Comparison of ENCODE assay signal across 40 cellular contexts in genomic region chr11:32569313-32569881, GRCh38.
"Had no signal": no experiment of that assay in that cellular context is flagged by ENCODE, and none has a peak within 500 bp of the region (broad histone marks: within the 10 kb centered on the region; RNA-seq: fewer than 3 reads in every experiment).

No MANE protein-coding gene starts in this region.

- H3K27ac ChIP-seq: adrenal gland, ascending aorta, body of pancreas, brain microvascular endothelial cell, breast epithelium, cardiac muscle cell had no signal

- ATAC-seq: activated naive CD4-positive, alpha-beta T cell treated with anti-CD3 and anti-CD28 coated beads, Interleukin-2, amount 50 U/mL, for 72 hours; activated naive CD8-positive, alpha-beta T cell treated with anti-CD3 and anti-CD28 coated beads, Interleukin-2, amount 50 U/mL, for 24 hours; activated T-cell treated with anti-CD3 and anti-CD28 coated beads, Interleukin-2, amount 50 U/mL, for 4 hours; activated T-cell treated with anti-CD3 and anti-CD28 coated beads, Interleukin-2, amount 50 U/mL, for 72 hours; activated T-helper 17 cell treated with anti-CD3 and anti-CD28 coated beads, Interleukin-2, amount 50 U/mL, for 72 hours; body of pancreas had no signal

- H3K36me3 ChIP-seq: adrenal gland, ascending aorta, brain microvascular endothelial cell, breast epithelium, cardiac muscle cell had no signal

- H3K4me3 ChIP-seq: adrenal gland, ascending aorta, body of pancreas, breast epithelium, cardiac muscle cell had no signal

- H3K9me3 Mint-ChIP-seq: activated naive CD4-positive, alpha-beta T cell treated with anti-CD3 and anti-CD28 coated beads for 36 hours; activated naive CD4-positive, alpha-beta T cell treated with anti-CD3 and anti-CD28 coated beads, Interleukin-2, amount 10 ng/mL, durations not matched to agents 7 days and 5 days; activated naive CD4-positive, alpha-beta T cell treated with anti-CD3 and anti-CD28 coated beads, Interleukin-2, amount 50 U/mL, for 24 hours; activated naive CD4-positive, alpha-beta T cell treated with anti-CD3 and anti-CD28 coated beads, Interleukin-2, amount 50 U/mL, for 72 hours; activated naive CD8-positive, alpha-beta T cell treated with anti-CD3 and anti-CD28 coated beads for 36 hours; activated naive CD8-positive, alpha-beta T cell treated with anti-CD3 and anti-CD28 coated beads, Interleukin-2, amount 10 ng/mL, durations not matched to agents 7 days and 5 days; activated naive CD8-positive, alpha-beta T cell treated with anti-CD3 and anti-CD28 coated beads, Interleukin-2, amount 50 U/mL, for 24 hours; activated T-cell treated with anti-CD3 and anti-CD28 coated beads, Interleukin-2, amount 50 U/mL, for 24 hours; activated T-cell treated with anti-CD3 and anti-CD28 coated beads, Interleukin-2, amount 50 U/mL, for 4 hours; activated T-cell treated with anti-CD3 and anti-CD28 coated beads, Interleukin-2, amount 50 U/mL, for 72 hours; activated T-helper 1 cell treated with anti-CD3 and anti-CD28 coated beads, Interleukin-12 subunit alpha, Interleukin-12 subunit beta, Interleukin-2, Interleukin-4 antibody, amounts not matched to agents 30 ng/mL and 10 ng/mL and 1 ng/mL, durations not matched to agents 14 hours and 24 hours and 36 hours; activated T-helper 17 cell treated with anti-CD3 and anti-CD28 coated beads, Interleukin-2, amount 50 U/mL, for 72 hours; activated T-helper 2 cell treated with anti-CD3 and anti-CD28 coated beads, Interferon-gamma antibody, Interleukin-2, Interleukin-4, amounts not matched to agents 10 μg/mL and 5 μg/mL and 100 μg/mL, durations not matched to agents 14 hours and 24 hours and 36 hours; central memory CD8-positive, alpha-beta T cell had no signal

- H3K36me3 Mint-ChIP-seq: activated naive CD4-positive, alpha-beta T cell treated with anti-CD3 and anti-CD28 coated beads, Interleukin-2, amount 10 ng/mL, durations not matched to agents 7 days and 5 days; activated naive CD4-positive, alpha-beta T cell treated with anti-CD3 and anti-CD28 coated beads, Interleukin-2, amount 50 U/mL, for 24 hours; activated naive CD4-positive, alpha-beta T cell treated with anti-CD3 and anti-CD28 coated beads, Interleukin-2, amount 50 U/mL, for 72 hours; activated naive CD8-positive, alpha-beta T cell; brain had no signal

- H3K4me1 ChIP-seq: adrenal gland, ascending aorta, body of pancreas, breast epithelium had no signal

- H3K4me1 Mint-ChIP-seq: activated T-helper 17 cell treated with anti-CD3 and anti-CD28 coated beads, Interleukin-2, amount 50 U/mL, for 72 hours; brain had no signal

- DNase-seq: activated effector memory CD4-positive, alpha-beta T cell treated with anti-CD3 and anti-CD28 coated beads, Interleukin-2, amount 50 U/mL, for 16 hours; activated effector memory CD4-positive, alpha-beta T cell treated with Interleukin-2 at 50 U/mL for 16 hours; activated gamma-delta T cell; activated gamma-delta T cell treated with Interleukin-2 at 50 U/mL for 16 hours; activated naive CD4-positive, alpha-beta T cell; activated naive CD4-positive, alpha-beta T cell treated with anti-CD3 and anti-CD28 coated beads for 36 hours; activated naive CD4-positive, alpha-beta T cell treated with anti-CD3 and anti-CD28 coated beads, Interleukin-2, amount 10 ng/mL, durations not matched to agents 7 days and 5 days; activated naive CD4-positive, alpha-beta T cell treated with anti-CD3 and anti-CD28 coated beads, Interleukin-2, amount 50 U/mL, for 16 hours; activated naive CD4-positive, alpha-beta T cell treated with Interleukin-2 at 50 U/mL for 16 hours; activated naive CD8-positive, alpha-beta T cell treated with anti-CD3 and anti-CD28 coated beads for 36 hours; activated naive CD8-positive, alpha-beta T cell treated with anti-CD3 and anti-CD28 coated beads, Interleukin-2, amount 10 ng/mL, durations not matched to agents 7 days and 5 days; activated naive CD8-positive, alpha-beta T cell treated with anti-CD3 and anti-CD28 coated beads, Interleukin-2, amount 50 U/mL, for 24 hours; activated T-cell treated with anti-CD3 and anti-CD28 coated beads, Interleukin-2, amount 50 U/mL, for 1 hour; activated T-cell treated with anti-CD3 and anti-CD28 coated beads, Interleukin-2, amount 50 U/mL, for 24 hours; activated T-cell treated with anti-CD3 and anti-CD28 coated beads, Interleukin-2, amount 50 U/mL, for 4 hours; activated T-cell treated with anti-CD3 and anti-CD28 coated beads, Interleukin-2, amount 50 U/mL, for 48 hours; activated T-cell treated with anti-CD3 and anti-CD28 coated beads, Interleukin-2, amount 50 U/mL, for 72 hours; adrenal gland; amniotic stem cell; amygdala; anterior cingulate cortex; aorta; body of pancreas; brain microvascular endothelial cell; caudate nucleus; central memory CD4-positive, alpha-beta T cell; cerebellar nuclear complex had no signal

- FAIRE-seq: astrocyte, bronchial epithelial cell had no signal

- H3K27ac Mint-ChIP-seq: activated naive CD4-positive, alpha-beta T cell treated with anti-CD3 and anti-CD28 coated beads for 36 hours; activated naive CD4-positive, alpha-beta T cell treated with anti-CD3 and anti-CD28 coated beads, Interleukin-2, amount 10 ng/mL, durations not matched to agents 7 days and 5 days; activated naive CD4-positive, alpha-beta T cell treated with anti-CD3 and anti-CD28 coated beads, Interleukin-2, amount 50 U/mL, for 24 hours; activated naive CD4-positive, alpha-beta T cell treated with anti-CD3 and anti-CD28 coated beads, Interleukin-2, amount 50 U/mL, for 72 hours; activated naive CD8-positive, alpha-beta T cell; activated naive CD8-positive, alpha-beta T cell treated with anti-CD3 and anti-CD28 coated beads for 36 hours; activated naive CD8-positive, alpha-beta T cell treated with anti-CD3 and anti-CD28 coated beads, Interleukin-2, amount 10 ng/mL, durations not matched to agents 7 days and 5 days; activated naive CD8-positive, alpha-beta T cell treated with anti-CD3 and anti-CD28 coated beads, Interleukin-2, amount 50 U/mL, for 24 hours; activated T-cell treated with anti-CD3 and anti-CD28 coated beads, Interleukin-2, amount 50 U/mL, for 24 hours; activated T-cell treated with anti-CD3 and anti-CD28 coated beads, Interleukin-2, amount 50 U/mL, for 72 hours; activated T-helper 1 cell treated with anti-CD3 and anti-CD28 coated beads, Interleukin-12 subunit alpha, Interleukin-12 subunit beta, Interleukin-2, Interleukin-4 antibody, amounts not matched to agents 30 ng/mL and 10 ng/mL and 1 ng/mL, durations not matched to agents 14 hours and 24 hours and 36 hours; activated T-helper 17 cell treated with anti-CD3 and anti-CD28 coated beads, Interleukin-2, amount 50 U/mL, for 72 hours; activated T-helper 2 cell treated with anti-CD3 and anti-CD28 coated beads, Interferon-gamma antibody, Interleukin-2, Interleukin-4, amounts not matched to agents 10 μg/mL and 5 μg/mL and 100 μg/mL, durations not matched to agents 14 hours and 24 hours and 36 hours; brain had no signal

- H3K4me3 Mint-ChIP-seq: activated naive CD4-positive, alpha-beta T cell treated with anti-CD3 and anti-CD28 coated beads for 36 hours; activated naive CD4-positive, alpha-beta T cell treated with anti-CD3 and anti-CD28 coated beads, Interleukin-2, amount 10 ng/mL, durations not matched to agents 7 days and 5 days; activated naive CD4-positive, alpha-beta T cell treated with anti-CD3 and anti-CD28 coated beads, Interleukin-2, amount 50 U/mL, for 24 hours; activated naive CD8-positive, alpha-beta T cell; activated naive CD8-positive, alpha-beta T cell treated with anti-CD3 and anti-CD28 coated beads for 36 hours; activated naive CD8-positive, alpha-beta T cell treated with anti-CD3 and anti-CD28 coated beads, Interleukin-2, amount 10 ng/mL, durations not matched to agents 7 days and 5 days; activated naive CD8-positive, alpha-beta T cell treated with anti-CD3 and anti-CD28 coated beads, Interleukin-2, amount 50 U/mL, for 24 hours; activated T-cell treated with anti-CD3 and anti-CD28 coated beads, Interleukin-2, amount 50 U/mL, for 24 hours; activated T-cell treated with anti-CD3 and anti-CD28 coated beads, Interleukin-2, amount 50 U/mL, for 4 hours; activated T-cell treated with anti-CD3 and anti-CD28 coated beads, Interleukin-2, amount 50 U/mL, for 72 hours; activated T-helper 1 cell treated with anti-CD3 and anti-CD28 coated beads, Interleukin-12 subunit alpha, Interleukin-12 subunit beta, Interleukin-2, Interleukin-4 antibody, amounts not matched to agents 30 ng/mL and 10 ng/mL and 1 ng/mL, durations not matched to agents 14 hours and 24 hours and 36 hours; activated T-helper 17 cell treated with anti-CD3 and anti-CD28 coated beads, Interleukin-2, amount 50 U/mL, for 72 hours; brain; central memory CD8-positive, alpha-beta T cell had no signal

- H3K27me3 ChIP-seq: ascending aorta, body of pancreas, brain microvascular endothelial cell, cardiac muscle cell had no signal

- H3K27me3 Mint-ChIP-seq: activated naive CD8-positive, alpha-beta T cell had no signal

- H3K9me3 ChIP-seq: adrenal gland, ascending aorta, body of pancreas, breast epithelium had no signal
